8 cellular contexts compared by ENCODE assay signal in genomic region chr18:3261393-3262233, GRCh38. TPM values are rescaled to one million over a fixed set of nuclear protein-coding genes. Genes with fewer than 3 reads are reported as not detected.
DNase-seq lines count a peak whose midpoint lies in the region; ATAC-seq and TF ChIP-seq lines count a peak whose summit lies in the region.

TSS of gene MYL12B (plus strand) at chr18:3262133. CDS start at chr18:3272899, 10,766 bp downstream.

- H3K4me1 Mint-ChIP-seq in activated CD4-positive, alpha-beta memory T cell treated with anti-CD3 and anti-CD28 coated beads for 36 hours (ENCODE audit: low read depth), result peaks cover 62% of the 10 kb centered on the region

- H3K27ac Mint-ChIP-seq in activated CD4-positive, alpha-beta memory T cell treated with anti-CD3 and anti-CD28 coated beads for 36 hours, result peak within 1 kb of the TSS; percentile 95

- H3K27me3 ChIP-seq in lung (ENCODE audit: control insufficient read depth, insufficient read depth), result no peaks in the 10 kb centered on the region

- peaks cover 15 to 21% of the 10 kb centered on the region in 2 donors for H3K36me3 ChIP-seq in lung (ENCODE audit: control insufficient read depth in 2 of 2, insufficient read depth in 2 of 2, low read length in 2 of 2)

- POLR2A ChIA-PET in activated CD4-positive, alpha-beta memory T cell treated with anti-CD3 and anti-CD28 coated beads for 36 hours (lab: Charles Lee), result interaction anchor here (0.5 to 3.5 kb wide), 5 partner anchors 12 to 311 kb away, joined by 3 to 24 read pairs (median 3); no protein-coding TSS in a partner anchor

- no peaks in the 10 kb centered on the region for H3K9me3 ChIP-seq in lung (ENCODE audit: control insufficient read depth in 2 of 2, insufficient read depth in 1 of 2, low read length in 1 of 2)

- intact Hi-C loops in activated CD4-positive, alpha-beta memory T cell treated with anti-CD3 and anti-CD28 coated beads for 36 hours (cut with micrococcal nuclease), result loop anchor here (1.0 to 2.0 kb wide), 5 partner anchors 14 to 333 kb away; partner anchors contain the start of gene MYL12A

- peak within 1 kb of the TSS; percentile 97 for H3K4me3 ChIP-seq in lung

- H3K9me3 Mint-ChIP-seq in activated CD4-positive, alpha-beta memory T cell treated with anti-CD3 and anti-CD28 coated beads for 36 hours, result no peaks in the 10 kb centered on the region

- CTCF ChIA-PET in activated CD4-positive, alpha-beta memory T cell treated with anti-CD3 and anti-CD28 coated beads for 36 hours (lab: Charles Lee), result interaction anchor here (1.1 to 1.9 kb wide), 3 partner anchors 10 to 403 kb away, joined by 3 to 6 read pairs (median 5); no protein-coding TSS in a partner anchor

- peaks cover 18% of the 10 kb centered on the region for H3K36me3 Mint-ChIP-seq in activated CD4-positive, alpha-beta memory T cell treated with anti-CD3 and anti-CD28 coated beads for 36 hours

- WGBS in lung, 2 donors, result 0 to 1% methylated on average over 46 to 83 of the region's 83 CpGs

- H3K4me1 ChIP-seq in lung (ENCODE audit: control insufficient read depth in 2 of 2, insufficient read depth in 2 of 2, low read length in 2 of 2), result peaks cover 13 to 36% of the 10 kb centered on the region in 2 donors

- TF ChIP-seq CTCF in lung (IDR thresholded peaks at IDR 0.05; ENCODE audit: control extremely low read depth, extremely low read depth), result no peak

- peak within 1 kb of the TSS; percentile 89 for H3K4me3 Mint-ChIP-seq in activated CD4-positive, alpha-beta memory T cell treated with anti-CD3 and anti-CD28 coated beads for 36 hours

- H3K27ac ChIP-seq in lung (ENCODE audit: low read depth in 1 of 2, low read length in 1 of 2), result peak within 1 kb of the TSS; percentile 98 to 100

- ATAC-seq in GM18907 (IDR thresholded peaks at IDR 0.05; ENCODE audit: unreplicated experiment) (peak; percentile 89), HG03139 (IDR thresholded peaks at IDR 0.05; ENCODE audit: unreplicated experiment) (peak; percentile 83), lung (ENCODE audit: insufficient read depth, low FRiP score) (peak; percentile 93)

- no peaks in the 10 kb centered on the region for H3K27me3 Mint-ChIP-seq in activated CD4-positive, alpha-beta memory T cell treated with anti-CD3 and anti-CD28 coated beads for 36 hours

- DNase-seq in AML-193 (lab: John Stamatoyannopoulos, UW), result peak; percentile 64
- DNase-seq in NCI-H526 (lab: John Stamatoyannopoulos, UW), result peak; percentile 31 to 80
- DNase-seq in activated CD4-positive, alpha-beta memory T cell treated with anti-CD3 and anti-CD28 coated beads for 36 hours, result peak; percentile 85
- peak; percentile 91 for DNase-seq in ecto neural progenitor cell (ENCODE audit: low spot score)
- DNase-seq in lung (ENCODE audit: low spot score), result peak; percentile 88
- peak; percentile 50 to 71 (median 53) for DNase-seq in stimulated activated CD4-positive, alpha-beta T cell treated with anti-CD3 and anti-CD28 coated beads, TNF-alpha, amount 100 ng/mL, for 4 hours (ENCODE audit: low read depth in 3 of 3)

RNA-seq across cellular contexts. Expression of gene MYL12B, which starts in this region (rescaled TPM):
- total RNA-seq in activated CD4-positive, alpha-beta memory T cell treated with anti-CD3 and anti-CD28 coated beads for 36 hours, result 100 to 1,000 TPM; 335 to 339 TPM
- 100 to 1,000 TPM; 249 to 299 TPM for total RNA-seq in lung
- 1,000 to 10,000 TPM in 1 of 2 donors, 100 to 1,000 TPM in 1; 538 to 1,047 TPM for polyA plus RNA-seq in lung

Comparison
In these comparisons a context has a peak if more than half of its experiments do, and no peak if none do; other contexts are left out.
1. Peak in every context shown above with its lines: DNase-seq, ATAC-seq, H3K4me3 ChIP-seq and H3K27ac ChIP-seq.